Comparison of ENCODE assay signal across 11 cellular contexts in the genomic region with DNA sequence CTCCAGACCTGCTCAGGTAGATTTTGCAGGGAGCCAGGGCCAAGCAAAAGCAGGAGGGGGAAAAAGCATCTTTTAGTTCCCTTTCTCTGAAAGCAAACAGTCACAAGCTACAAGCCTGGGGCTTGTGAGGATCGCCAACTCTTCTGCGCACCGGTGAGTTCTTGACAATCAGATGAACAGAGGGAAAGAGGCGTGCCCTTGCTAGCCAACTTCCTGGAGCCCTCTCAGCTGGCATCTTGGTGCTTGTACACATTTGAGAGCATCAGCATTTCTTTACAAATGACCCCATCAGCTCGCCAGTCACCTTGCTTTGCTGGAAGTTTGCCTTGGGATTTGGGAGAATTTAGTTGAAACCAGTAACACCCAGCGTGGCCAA.
"Had no signal": no experiment of that assay in that cellular context is flagged by ENCODE, and none has a peak within 500 bp of the region (broad histone marks: within the 10 kb centered on the region; RNA-seq: fewer than 3 reads in every experiment).

No MANE protein-coding gene starts in this region.

- H3K27me3 ChIP-seq: foreskin keratinocyte, sigmoid colon, suprapubic skin had no signal

- H3K36me3 ChIP-seq: sigmoid colon, suprapubic skin had no signal

- H3K27ac Mint-ChIP-seq: activated CD8-positive, alpha-beta T cell treated with anti-CD3 and anti-CD28 coated beads for 36 hours; activated T-cell treated with anti-CD3 and anti-CD28 coated beads, Interleukin-2, amount 50 U/mL, for 72 hours; nephron had no signal

- H3K4me3 Mint-ChIP-seq: activated CD8-positive, alpha-beta T cell treated with anti-CD3 and anti-CD28 coated beads for 36 hours; activated T-cell treated with anti-CD3 and anti-CD28 coated beads, Interleukin-2, amount 50 U/mL, for 72 hours; nephron had no signal

- H3K9me3 Mint-ChIP-seq: activated CD8-positive, alpha-beta T cell treated with anti-CD3 and anti-CD28 coated beads for 36 hours; activated T-cell treated with anti-CD3 and anti-CD28 coated beads, Interleukin-2, amount 50 U/mL, for 72 hours; nephron had no signal

- H3K27ac ChIP-seq: foreskin keratinocyte, sigmoid colon, suprapubic skin had no signal

- H3K27me3 Mint-ChIP-seq: activated CD8-positive, alpha-beta T cell treated with anti-CD3 and anti-CD28 coated beads for 36 hours had no signal

- H3K4me3 ChIP-seq: sigmoid colon, suprapubic skin had no signal

- DNase-seq: activated CD4-positive, alpha-beta T cell treated with anti-CD3 and anti-CD28 coated beads for 4 hours; activated CD8-positive, alpha-beta memory T cell treated with anti-CD3 and anti-CD28 coated beads, Interleukin-2, amount 50 U/mL, for 4 hours; activated CD8-positive, alpha-beta T cell treated with anti-CD3 and anti-CD28 coated beads for 36 hours; activated T-cell treated with anti-CD3 and anti-CD28 coated beads, Interleukin-2, amount 50 U/mL, for 72 hours; aorta; foreskin keratinocyte; sigmoid colon; stimulated activated CD4-positive, alpha-beta T cell treated with anti-CD3 and anti-CD28 coated beads, Interleukin-2, amount 100 ng/mL, for 48 hours; stimulated activated naive CD8-positive, alpha-beta T cell treated with anti-CD3 and anti-CD28 coated beads, Interleukin-15, Interleukin-2, amounts not matched to agents 100 U/mL and 50 U/mL, for 24 hours had no signal

- H3K9me3 ChIP-seq: sigmoid colon, suprapubic skin had no signal
